In the genomic region with DNA sequence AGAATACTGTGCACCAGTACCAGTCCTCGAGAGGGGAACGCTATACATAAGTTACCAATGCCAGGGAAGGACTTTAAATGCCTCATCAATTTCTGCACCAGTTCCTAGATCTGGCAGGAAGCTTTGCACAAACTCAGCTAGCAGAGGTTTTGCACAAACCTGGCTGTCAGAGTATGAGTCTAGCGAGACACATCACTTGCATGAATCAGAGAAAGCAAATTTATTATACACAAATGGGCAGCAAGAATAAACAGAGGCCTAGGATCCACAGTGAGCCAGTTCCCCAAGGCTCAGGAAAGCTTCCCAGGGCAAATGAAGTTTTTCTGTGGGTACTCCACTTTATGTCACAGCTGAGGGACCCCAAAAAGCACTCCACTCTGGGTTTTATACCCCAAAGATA, we compare ENCODE assay signal across 18 cellular contexts.
DNase-seq lines count a peak whose midpoint lies in the region; ATAC-seq and TF ChIP-seq lines count a peak whose summit lies in the region.
"Had no signal": no experiment of that assay in that cellular context is flagged by ENCODE, and none has a peak within 500 bp of the region (broad histone marks: within the 10 kb centered on the region; RNA-seq: fewer than 3 reads in every experiment).

No MANE protein-coding gene starts in this region.

- H3K4me1 ChIP-seq in right atrium auricular region: no peaks in the 10 kb centered on the region
- H3K4me1 ChIP-seq: BLaER1, Caco-2, HAP-1 had no signal

- DNase-seq in HT1080 (ENCODE audit: low read depth): peak; percentile 0
- DNase-seq in NCI-H226: peak; percentile 7
- peak; percentile 50 for DNase-seq in amniotic epithelial cell (ENCODE audit: low read depth)
- no peak for DNase-seq in GM19240 (ENCODE audit: insufficient read length, low spot score)
- no peak for DNase-seq in right atrium auricular region (ENCODE audit: low spot score)
- DNase-seq: Caco-2; CD4-positive, CD25-positive, alpha-beta regulatory T cell; CD8-positive, alpha-beta T cell; DMS153; DND-41; GDM1; HFFc6 had no signal

- no peak overlapping the region for H3K27ac ChIP-seq in right atrium auricular region
- H3K27ac ChIP-seq: BLaER1, C4-2B had no signal

- no peak for TF ChIP-seq CTCF in right atrium auricular region (IDR thresholded peaks at IDR 0.05)

- no peaks in the 10 kb centered on the region for H3K36me3 ChIP-seq in right atrium auricular region
- H3K36me3 ChIP-seq: BLaER1, HAP-1 had no signal

- ATAC-seq in GM18511 (IDR thresholded peaks at IDR 0.05; ENCODE audit: unreplicated experiment): no peak
- ATAC-seq: CD8-positive, alpha-beta T cell; GM12878; GM23338 had no signal

- no peaks in the 10 kb centered on the region for H3K9me3 ChIP-seq in right atrium auricular region
- H3K9me3 ChIP-seq: BLaER1, Caco-2, HAP-1 had no signal

- no peaks in the 10 kb centered on the region for H3K27me3 ChIP-seq in right atrium auricular region

- no peak overlapping the region for H3K4me3 ChIP-seq in right atrium auricular region
- H3K4me3 ChIP-seq: BLaER1, GM12878, GM23338, HAP-1 had no signal

Comparison
In these comparisons a context has a peak if more than half of its experiments do, and no peak if none do; other contexts are left out.
1. DNase-seq: peak in HT1080 (single experiment), NCI-H226 (single experiment) and amniotic epithelial cell (single experiment); none in GM19240 (single experiment) and right atrium auricular region (single experiment).